Comparison of ENCODE assay signal across 9 cellular contexts in genomic region chr1:27542463-27543273, GRCh38. TPM values are rescaled to one million over a fixed set of nuclear protein-coding genes. Genes with fewer than 3 reads are reported as not detected.
DNase-seq lines count a peak whose midpoint lies in the region; ATAC-seq and TF ChIP-seq lines count a peak whose summit lies in the region.
"Had no signal": no experiment of that assay in that cellular context is flagged by ENCODE, and none has a peak within 500 bp of the region (broad histone marks: within the 10 kb centered on the region; RNA-seq: fewer than 3 reads in every experiment).

No MANE protein-coding gene starts in this region.

- DNase-seq in SIG-M5 treated with dmso at 0.1 percent for 504 hours (lab: John Stamatoyannopoulos, UW; ENCODE audit: unreplicated experiment) (peak; percentile 28), SIG-M5 (lab: John Stamatoyannopoulos, UW) (no peak), WERI-Rb-1 (no peak), foreskin keratinocyte (peak; percentile 58 to 77), NOMO-1 treated with DMSO at 0.1 percent for 48 hours (lab: John Stamatoyannopoulos, UW; ENCODE audit: unreplicated experiment) (no peak)

- H3K4me1 ChIP-seq in foreskin keratinocyte (peaks cover 36% of the 10 kb centered on the region), rectal smooth muscle tissue (ENCODE audit: control insufficient read depth, insufficient read depth, low read length) (peaks cover 68% of the 10 kb centered on the region)

- H3K36me3 ChIP-seq in WERI-Rb-1 (peaks cover 27% of the 10 kb centered on the region), rectal smooth muscle tissue (ENCODE audit: control insufficient read depth, insufficient read depth, low read length) (no peaks in the 10 kb centered on the region)

- H3K4me3 ChIP-seq in WERI-Rb-1 (ENCODE audit: low read depth, low read length) (no peak overlapping the region), rectal smooth muscle tissue (ENCODE audit: low read length) (no peak overlapping the region)

- TF ChIP-seq CTCF in WERI-Rb-1 (IDR thresholded peaks at IDR 0.05; ENCODE audit: low read depth, low read length) (no peak), foreskin keratinocyte (conservative IDR thresholded peaks at IDR 0.05) (no peak)

- H3K9ac ChIP-seq in rectal smooth muscle tissue (ENCODE audit: low read length) = no peak overlapping the region

- H3K27me3 ChIP-seq in WERI-Rb-1 (ENCODE audit: insufficient read depth, low read depth, severe bottlenecking) (no peaks in the 10 kb centered on the region), foreskin keratinocyte (no peaks in the 10 kb centered on the region), rectal smooth muscle tissue (ENCODE audit: control insufficient read depth, insufficient read depth, low read length) (no peaks in the 10 kb centered on the region)

- ATAC-seq in foreskin keratinocyte (peak; percentile 58), HG03565 (IDR thresholded peaks at IDR 0.05; ENCODE audit: unreplicated experiment) (no peak), GM19351 (IDR thresholded peaks at IDR 0.05; ENCODE audit: unreplicated experiment) (no peak)

- peak overlapping the region; percentile 63 for H3K27ac ChIP-seq in WERI-Rb-1
- H3K27ac ChIP-seq in foreskin keratinocyte = peak overlapping the region; percentile 57
- H3K27ac ChIP-seq in rectal smooth muscle tissue (ENCODE audit: low read depth, low read length) = peak overlapping the region; percentile 83
- H3K27ac ChIP-seq: VCaP had no signal

- no peaks in the 10 kb centered on the region for H3K9me3 ChIP-seq in WERI-Rb-1 (ENCODE audit: severe bottlenecking)

RNA-seq across cellular contexts. Expression of gene WASF2, which starts 52.7 kb away (rescaled TPM):
- 49.9 and 53.9 TPM in 2 replicates for total RNA-seq in foreskin keratinocyte
- polyA plus RNA-seq in foreskin keratinocyte = 28.7 and 30.1 TPM in 2 replicates

Comparison
In these comparisons a context has a peak if more than half of its experiments do, and no peak if none do; other contexts are left out.
1. DNase-seq: peak in SIG-M5 treated with dmso at 0.1 percent for 504 hours (single experiment) and foreskin keratinocyte (2 of 2); none in SIG-M5 (single experiment), WERI-Rb-1 (single experiment) and NOMO-1 treated with DMSO at 0.1 percent for 48 hours (single experiment).
2. Peak in every context shown above with its lines, with median percentiles within 50 percentile points of each other: H3K27ac ChIP-seq.